Comparison of ENCODE assay signal across 28 cellular contexts in the genomic region with DNA sequence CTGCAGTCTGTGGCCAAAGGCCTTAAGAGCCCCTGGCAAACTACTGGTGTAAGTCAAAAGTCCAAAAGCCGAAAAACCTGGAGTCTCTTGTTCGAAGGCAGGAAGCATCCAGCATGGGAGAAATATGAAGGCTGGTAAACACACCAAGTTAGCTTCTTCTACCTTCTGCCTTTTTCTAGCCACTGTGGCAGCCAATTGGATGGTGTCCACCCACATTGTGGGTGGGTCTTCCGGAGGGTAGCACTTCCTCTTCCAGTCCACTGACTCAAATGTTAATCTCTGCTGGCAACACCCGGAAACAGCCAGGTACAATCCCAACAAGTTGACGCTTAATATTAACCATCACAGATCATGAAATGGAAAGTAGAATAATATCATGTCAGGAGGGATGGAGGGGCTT.
"Had no signal": no experiment of that assay in that cellular context is flagged by ENCODE, and none has a peak within 500 bp of the region (broad histone marks: within the 10 kb centered on the region; RNA-seq: fewer than 3 reads in every experiment).

No MANE protein-coding gene starts in this region.

- H3K27me3 ChIP-seq: MG63, Peyer's patch, SJSA1 had no signal

- H3K27ac ChIP-seq: Peyer's patch, SJSA1 had no signal

- H3K4me3 ChIP-seq: MG63, Peyer's patch, SJSA1 had no signal

- H3K4me2 ChIP-seq: SK-N-SH had no signal

- H3K9me3 ChIP-seq: Peyer's patch, SJSA1, SK-N-SH had no signal

- DNase-seq: Kasumi-1, MG63, NCI-H1048, NCI-H1092 treated with DMSO at 0.1 percent for 48 hours, NCI-H1105 treated with DMSO at 0.1 percent for 48 hours, NCI-H1417, NCI-H1436 treated with DMSO at 0.1 percent for 48 hours, NCI-H1694 treated with DMSO at 0.1 percent for 48 hours, NCI-H187 treated with DMSO at 0.1 percent for 48 hours, NCI-H2029, NCI-H2081, NCI-H2171 treated with DMSO at 0.1 percent for 48 hours, NCI-H2227 treated with DMSO at 0.1 percent for 48 hours, NCI-H446 treated with DMSO at 0.1 percent for 48 hours, NCI-H510A, NCI-H524, NCI-H526, NCI-H69, NCI-H748 treated with DMSO at 0.1 percent for 48 hours, NCI-H82, Peyer's patch, Right ventricle myocardium superior, RPMI8226, SHP77 treated with DMSO at 0.1 percent for 48 hours, SK-N-SH, SW 1271, T-helper 1 cell had no signal

- H3K36me3 ChIP-seq: MG63, Peyer's patch, SJSA1 had no signal

- H3K4me1 ChIP-seq: Peyer's patch, SJSA1 had no signal

- H3K9ac ChIP-seq: SK-N-SH had no signal
